ENCODE assay signal across 21 cellular contexts in genomic region chr2:99622578-99622977, GRCh38.
DNase-seq lines count a peak whose midpoint lies in the region; ATAC-seq and TF ChIP-seq lines count a peak whose summit lies in the region.
"Had no signal": no experiment of that assay in that cellular context is flagged by ENCODE, and none has a peak within 500 bp of the region (broad histone marks: within the 10 kb centered on the region; RNA-seq: fewer than 3 reads in every experiment).

No MANE protein-coding gene starts in this region.

- 56% methylated on average over 5 of the region's 5 CpGs for WGBS in hepatocyte (ENCODE audit: low lambda C conversion rate, missing lambda C conversion rate)

- peaks cover 3% of the 10 kb centered on the region for H3K4me1 ChIP-seq in hepatocyte (ENCODE audit: insufficient read depth)
- peaks cover 0 to 31% (median 12%) of the 10 kb centered on the region in 4 donors for H3K4me1 ChIP-seq in tibial artery
- H3K4me1 ChIP-seq: BLaER1, SJCRH30 had no signal

- peak overlapping the region; percentile 71 for H3K27ac Mint-ChIP-seq in nephron progenitor cell
- no peak overlapping the region for H3K27ac Mint-ChIP-seq in activated naive CD8-positive, alpha-beta T cell treated with anti-CD3 and anti-CD28 coated beads, Interleukin-2, amount 50 U/mL, for 24 hours
- H3K27ac Mint-ChIP-seq in activated CD4-positive, alpha-beta T cell treated with anti-CD3 and anti-CD28 coated beads, Interleukin-2, amount 10 ng/mL, durations not matched to agents 24 days and 14 days, result no peak overlapping the region
- H3K27ac Mint-ChIP-seq: CD4-positive, alpha-beta T cell had no signal

- intact Hi-C loops in tibial artery (cut with DNase I; ENCODE audit: low total_unique reads), result no loop called here
- intact Hi-C loops in activated CD4-positive, alpha-beta T cell treated with anti-CD3 and anti-CD28 coated beads, Interleukin-2, amount 10 ng/mL, durations not matched to agents 24 days and 14 days (cut with micrococcal nuclease), result no loop called here

- no peaks in the 10 kb centered on the region for H3K79me2 ChIP-seq in hepatocyte

- H3K9me3 Mint-ChIP-seq in nephron progenitor cell, result peaks cover 13% of the 10 kb centered on the region
- H3K9me3 Mint-ChIP-seq in activated naive CD8-positive, alpha-beta T cell treated with anti-CD3 and anti-CD28 coated beads, Interleukin-2, amount 50 U/mL, for 24 hours, result no peaks in the 10 kb centered on the region
- no peaks in the 10 kb centered on the region for H3K9me3 Mint-ChIP-seq in activated CD4-positive, alpha-beta T cell treated with anti-CD3 and anti-CD28 coated beads, Interleukin-2, amount 10 ng/mL, durations not matched to agents 24 days and 14 days
- H3K9me3 Mint-ChIP-seq: CD4-positive, alpha-beta T cell; IgD-negative memory B cell had no signal

- H3K4me3 ChIP-seq in hepatocyte (no peak overlapping the region), tibial artery (no peak overlapping the region)
- H3K4me3 ChIP-seq: BLaER1, GM12878, SJCRH30 had no signal

- TF ChIP-seq CTCF in VCaP (conservative IDR thresholded peaks at IDR 0.05) (no peak), hepatocyte (IDR thresholded peaks at IDR 0.05; ENCODE audit: poor library complexity) (no peak), nephron progenitor cell (IDR thresholded peaks at IDR 0.05) (no peak), tibial artery (IDR thresholded peaks at IDR 0.05) (no peak)

- H3K4me2 ChIP-seq in hepatocyte, result no peak overlapping the region
- H3K4me2 ChIP-seq: BLaER1 had no signal

- H3K36me3 ChIP-seq in hepatocyte (replicated peaks; ENCODE audit: insufficient read depth, low read depth), result no peaks in the 10 kb centered on the region
- H3K36me3 ChIP-seq in tibial artery, result no peaks in the 10 kb centered on the region
- H3K36me3 ChIP-seq: BLaER1, SJCRH30 had no signal

- no peaks in the 10 kb centered on the region for H3K27me3 Mint-ChIP-seq in nephron progenitor cell (ENCODE audit: low read depth, poor library complexity)
- H3K27me3 Mint-ChIP-seq in activated naive CD8-positive, alpha-beta T cell treated with anti-CD3 and anti-CD28 coated beads, Interleukin-2, amount 50 U/mL, for 24 hours, result no peaks in the 10 kb centered on the region
- H3K27me3 Mint-ChIP-seq in activated CD4-positive, alpha-beta T cell treated with anti-CD3 and anti-CD28 coated beads, Interleukin-2, amount 10 ng/mL, durations not matched to agents 24 days and 14 days, result no peaks in the 10 kb centered on the region
- H3K27me3 Mint-ChIP-seq: CD4-positive, alpha-beta T cell; IgD-negative memory B cell had no signal

- no peak overlapping the region for H2AFZ ChIP-seq in hepatocyte

- H3K27me3 ChIP-seq in hepatocyte (peaks cover 5% of the 10 kb centered on the region), tibial artery (no peaks in the 10 kb centered on the region)
- H3K27me3 ChIP-seq: BLaER1, SJCRH30 had no signal

- no peaks in the 10 kb centered on the region for H4K20me1 ChIP-seq in hepatocyte (ENCODE audit: insufficient read depth, poor library complexity, severe bottlenecking)

- peaks cover 42% of the 10 kb centered on the region for H3K36me3 Mint-ChIP-seq in nephron progenitor cell (ENCODE audit: low read depth)
- no peaks in the 10 kb centered on the region for H3K36me3 Mint-ChIP-seq in activated naive CD8-positive, alpha-beta T cell treated with anti-CD3 and anti-CD28 coated beads, Interleukin-2, amount 50 U/mL, for 24 hours (ENCODE audit: low read depth)
- H3K36me3 Mint-ChIP-seq in activated CD4-positive, alpha-beta T cell treated with anti-CD3 and anti-CD28 coated beads, Interleukin-2, amount 10 ng/mL, durations not matched to agents 24 days and 14 days (ENCODE audit: low read depth), result no peaks in the 10 kb centered on the region

- H3K9me3 ChIP-seq in hepatocyte (ENCODE audit: low read depth) (no peaks in the 10 kb centered on the region), tibial artery (no peaks in the 10 kb centered on the region)
- H3K9me3 ChIP-seq: BLaER1, SJCRH30 had no signal

- ATAC-seq in activated naive CD8-positive, alpha-beta T cell treated with anti-CD3 and anti-CD28 coated beads, Interleukin-2, amount 50 U/mL, for 24 hours, result no peak
- ATAC-seq: GM12878 had no signal

- peaks cover 74% of the 10 kb centered on the region for H3K4me1 Mint-ChIP-seq in nephron progenitor cell
- H3K4me1 Mint-ChIP-seq in activated naive CD8-positive, alpha-beta T cell treated with anti-CD3 and anti-CD28 coated beads, Interleukin-2, amount 50 U/mL, for 24 hours, result no peaks in the 10 kb centered on the region
- peaks cover under 1% of the 10 kb centered on the region for H3K4me1 Mint-ChIP-seq in activated CD4-positive, alpha-beta T cell treated with anti-CD3 and anti-CD28 coated beads, Interleukin-2, amount 10 ng/mL, durations not matched to agents 24 days and 14 days

- H3K9me2 ChIP-seq in hepatocyte (replicated peaks; ENCODE audit: insufficient read depth), result no peaks in the 10 kb centered on the region

- H3K27ac ChIP-seq in VCaP (peak overlapping the region; percentile 36), hepatocyte (peak overlapping the region; percentile 71), tibial artery (peak overlapping the region; percentile 38 to 51)
- H3K27ac ChIP-seq: BLaER1, SJCRH30 had no signal

- DNase-seq in hepatocyte (ENCODE audit: low spot score) (no peak), nephron progenitor cell (no peak), tibial artery (no peak), EL (no peak)
- DNase-seq in activated naive CD8-positive, alpha-beta T cell treated with anti-CD3 and anti-CD28 coated beads, Interleukin-2, amount 50 U/mL, for 24 hours, result no peak
- no peak for DNase-seq in activated CD4-positive, alpha-beta T cell treated with anti-CD3 and anti-CD28 coated beads, Interleukin-2, amount 10 ng/mL, durations not matched to agents 24 days and 14 days
- DNase-seq: CD4-positive, alpha-beta T cell; COR-L47; DMS79; GOT3; MV-4-11; NCI-H1694; NCI-H2081; NCI-H2171; NCI-H345; OCI-M1; SJCRH30 had no signal

- no peak overlapping the region for H3K4me3 Mint-ChIP-seq in nephron progenitor cell
- H3K4me3 Mint-ChIP-seq in activated naive CD8-positive, alpha-beta T cell treated with anti-CD3 and anti-CD28 coated beads, Interleukin-2, amount 50 U/mL, for 24 hours, result no peak overlapping the region
- H3K4me3 Mint-ChIP-seq in activated CD4-positive, alpha-beta T cell treated with anti-CD3 and anti-CD28 coated beads, Interleukin-2, amount 10 ng/mL, durations not matched to agents 24 days and 14 days, result no peak overlapping the region
- H3K4me3 Mint-ChIP-seq: CD4-positive, alpha-beta T cell had no signal
